ENCODE assay signal across 12 cellular contexts in the genomic region with DNA sequence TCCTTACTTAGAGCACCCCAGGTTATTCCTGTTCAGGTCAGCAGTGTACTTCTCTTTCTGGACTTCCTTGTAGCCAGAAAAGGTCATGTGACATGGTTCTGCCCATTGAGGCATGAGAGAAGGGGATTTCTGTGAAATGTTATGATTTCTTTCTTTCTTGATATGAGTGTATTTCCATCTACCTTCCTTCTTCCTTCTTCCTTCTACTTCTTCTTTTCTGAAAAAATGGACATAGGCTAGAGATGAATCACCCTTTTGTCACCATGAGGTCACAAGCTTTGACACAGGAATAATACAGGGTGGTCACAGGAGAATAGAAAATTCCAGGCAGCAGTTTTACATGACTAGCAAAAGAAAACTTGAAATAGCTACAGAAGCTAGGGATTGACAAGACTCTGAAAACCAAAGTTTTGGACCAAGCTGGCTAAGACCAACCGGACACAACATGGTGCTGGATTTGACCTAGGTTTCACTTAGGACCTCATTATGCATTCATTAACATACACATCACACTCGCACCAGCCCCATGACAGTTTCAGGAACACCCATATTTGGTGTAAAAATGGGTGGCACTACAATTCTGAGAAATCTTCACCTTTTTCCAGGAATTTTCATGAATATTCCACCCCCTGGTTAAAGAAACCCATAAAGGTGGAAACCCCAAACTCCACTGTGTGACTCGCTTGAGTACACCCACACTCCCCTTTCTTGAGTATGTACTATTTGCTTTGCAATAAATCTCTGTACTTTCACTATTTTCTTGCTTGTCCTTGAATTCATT. TPM values are rescaled to one million over a fixed set of nuclear protein-coding genes. Genes with fewer than 3 reads are reported as not detected.
DNase-seq lines count a peak whose midpoint lies in the region; ATAC-seq and TF ChIP-seq lines count a peak whose summit lies in the region.
"Had no signal": no experiment of that assay in that cellular context is flagged by ENCODE, and none has a peak within 500 bp of the region (broad histone marks: within the 10 kb centered on the region; RNA-seq: fewer than 3 reads in every experiment).

No MANE protein-coding gene starts in this region.

- POLR2A ChIA-PET in OCI-LY7 (lab: Charles Lee), result no interaction called here

- H3K27ac Mint-ChIP-seq in activated T-cell treated with anti-CD3 and anti-CD28 coated beads, Interleukin-2, amount 50 U/mL, for 24 hours, result peak overlapping the region; percentile 68
- peak overlapping the region; percentile 90 for H3K27ac Mint-ChIP-seq in stimulated activated memory B cell treated with anti-CD40 and anti-IgM and Interleukin-4, amounts not matched to agents 10 μg/mL and 1 μg/mL and 100 μg/mL, for 72 hours

- H3K9me2 ChIP-seq in OCI-LY7 (ENCODE audit: insufficient read depth, low read length), result no peaks in the 10 kb centered on the region

- H3K36me3 ChIP-seq in OCI-LY7 (ENCODE audit: insufficient read depth, low read length) (no peaks in the 10 kb centered on the region), SJCRH30 (no peaks in the 10 kb centered on the region), vagina (no peaks in the 10 kb centered on the region)

- no peak overlapping the region for H3K4me3 Mint-ChIP-seq in activated T-cell treated with anti-CD3 and anti-CD28 coated beads, Interleukin-2, amount 50 U/mL, for 24 hours
- peak overlapping the region; percentile 58 for H3K4me3 Mint-ChIP-seq in stimulated activated memory B cell treated with anti-CD40 and anti-IgM and Interleukin-4, amounts not matched to agents 10 μg/mL and 1 μg/mL and 100 μg/mL, for 72 hours

- H3K9me3 Mint-ChIP-seq in activated T-cell treated with anti-CD3 and anti-CD28 coated beads, Interleukin-2, amount 50 U/mL, for 24 hours, result peaks cover 16% of the 10 kb centered on the region
- peaks cover 20% of the 10 kb centered on the region for H3K9me3 Mint-ChIP-seq in stimulated activated memory B cell treated with anti-CD40 and anti-IgM and Interleukin-4, amounts not matched to agents 10 μg/mL and 1 μg/mL and 100 μg/mL, for 72 hours

- peaks cover 21% of the 10 kb centered on the region for H3K4me1 Mint-ChIP-seq in activated T-cell treated with anti-CD3 and anti-CD28 coated beads, Interleukin-2, amount 50 U/mL, for 24 hours (ENCODE audit: low read depth)
- H3K4me1 Mint-ChIP-seq in stimulated activated memory B cell treated with anti-CD40 and anti-IgM and Interleukin-4, amounts not matched to agents 10 μg/mL and 1 μg/mL and 100 μg/mL, for 72 hours, result peaks cover 32% of the 10 kb centered on the region

- no peak overlapping the region for H3K4me3 ChIP-seq in OCI-LY7 (ENCODE audit: low read depth, low read length, poor library complexity, severe bottlenecking)
- no peak overlapping the region for H3K4me3 ChIP-seq in SJCRH30
- H3K4me3 ChIP-seq in vagina, result no peak overlapping the region

- H3K9me3 ChIP-seq in OCI-LY7 (ENCODE audit: low read length), result no peaks in the 10 kb centered on the region
- H3K9me3 ChIP-seq in SJCRH30 (replicated peaks), result 0 out of 2 replicates have a peak, but pooled peaks cover 8% of the 10 kb centered on the region
- peaks cover 6% of the 10 kb centered on the region for H3K9me3 ChIP-seq in vagina

- intact Hi-C loops in OCI-LY7 (cut with micrococcal nuclease; ENCODE audit: unreplicated experiment) (no loop called here), vagina (cut with DNase I) (no loop called here)

- H2AFZ ChIP-seq in OCI-LY7 (ENCODE audit: low read length), result peak overlapping the region; percentile 64

- BruUV-seq in OCI-LY7 (replicated peaks; lab: Mats Ljungman, UMichigan), result no TSS peak

- H3K27me3 ChIP-seq in SJCRH30, result no peaks in the 10 kb centered on the region
- H3K27me3 ChIP-seq in vagina, result no peaks in the 10 kb centered on the region

- H3K27me3 Mint-ChIP-seq in activated T-cell treated with anti-CD3 and anti-CD28 coated beads, Interleukin-2, amount 50 U/mL, for 24 hours, result peaks cover 76% of the 10 kb centered on the region
- H3K27me3 Mint-ChIP-seq in stimulated activated memory B cell treated with anti-CD40 and anti-IgM and Interleukin-4, amounts not matched to agents 10 μg/mL and 1 μg/mL and 100 μg/mL, for 72 hours, result no peaks in the 10 kb centered on the region

- no peaks in the 10 kb centered on the region for H4K20me1 ChIP-seq in OCI-LY7 (ENCODE audit: insufficient read depth, low read length)

- peaks cover 5% of the 10 kb centered on the region for H3K4me1 ChIP-seq in OCI-LY7 (ENCODE audit: insufficient read depth, low read length, poor library complexity, severe bottlenecking)
- H3K4me1 ChIP-seq in SJCRH30, result no peaks in the 10 kb centered on the region
- H3K4me1 ChIP-seq in vagina, result no peaks in the 10 kb centered on the region

- peaks cover 4% of the 10 kb centered on the region for H3K36me3 Mint-ChIP-seq in activated T-cell treated with anti-CD3 and anti-CD28 coated beads, Interleukin-2, amount 50 U/mL, for 24 hours (ENCODE audit: low read depth)
- peaks cover 19% of the 10 kb centered on the region for H3K36me3 Mint-ChIP-seq in stimulated activated memory B cell treated with anti-CD40 and anti-IgM and Interleukin-4, amounts not matched to agents 10 μg/mL and 1 μg/mL and 100 μg/mL, for 72 hours

- no peak for TF ChIP-seq POLR2A in vagina (IDR thresholded peaks at IDR 0.05)

- DNase-seq in activated T-cell treated with anti-CD3 and anti-CD28 coated beads, Interleukin-2, amount 50 U/mL, for 24 hours, result no peak
- no peak for DNase-seq in activated T-cell treated with anti-CD3 and anti-CD28 coated beads for 4 hours
- no peak for DNase-seq in OCI-LY7 (ENCODE audit: low spot score)
- DNase-seq in SJCRH30, result no peak
- DNase-seq in vagina (ENCODE audit: extremely low spot score in 2 of 2), result no peak
- DNase-seq: NCI-H1092 treated with DMSO at 0.1 percent for 48 hours; stimulated activated CD4-positive, alpha-beta T cell treated with anti-CD3 and anti-CD28 coated beads, Interleukin-4, amount 100 ng/mL, for 24 hours; T-helper 1 cell had no signal

- peak; percentile 65 for ATAC-seq in HG02642 (IDR thresholded peaks at IDR 0.05; ENCODE audit: poor library complexity, unreplicated experiment)
- ATAC-seq in stimulated activated memory B cell treated with anti-CD40 and anti-IgM and Interleukin-4, amounts not matched to agents 10 μg/mL and 1 μg/mL and 100 μg/mL, for 72 hours, result peak; percentile 92
- ATAC-seq in HG03108 (IDR thresholded peaks at IDR 0.05; ENCODE audit: unreplicated experiment), result no peak

- H3K4me2 ChIP-seq in OCI-LY7 (ENCODE audit: low read length), result peak overlapping the region; percentile 21; the same call in 1 of the 2 replicates

- CTCF ChIA-PET in OCI-LY7 (lab: Charles Lee; ENCODE audit: unreplicated experiment), result no interaction called here

- TF ChIP-seq CTCF in OCI-LY7 (conservative IDR thresholded peaks at IDR 0.05; ENCODE audit: low read length) (no peak), vagina (IDR thresholded peaks at IDR 0.05) (no peak)

- no peaks in the 10 kb centered on the region for H3K79me2 ChIP-seq in OCI-LY7 (ENCODE audit: insufficient read depth, low read depth, low read length)

- no peak overlapping the region for H3K27ac ChIP-seq in OCI-LY7 (ENCODE audit: low read depth, low read length, poor library complexity, severe bottlenecking)
- no peak overlapping the region for H3K27ac ChIP-seq in SJCRH30
- H3K27ac ChIP-seq in vagina, result no peak overlapping the region

RNA-seq across cellular contexts. Expression of gene MAP6, which starts 21.2 kb away (rescaled TPM):
- not detected in 2 replicates for total RNA-seq in OCI-LY7 (2014; rRNA removed; shearing (Covaris generic))
- total RNA-seq in OCI-LY7 (2022) (not detected in 2 replicates), vagina (6.9 TPM)
- total RNA-seq in SJCRH30 (2014; rRNA removed; shearing (Covaris generic)), result 0.53 and 0.79 TPM in 2 replicates
- total RNA-seq: mononuclear cell had no signal

RNA-seq across cellular contexts. Expression of gene MOGAT2, which starts 27.6 kb away (rescaled TPM):
- total RNA-seq in OCI-LY7 (2014; rRNA removed; shearing (Covaris generic)), result not detected in 2 replicates
- not detected in 2 replicates for total RNA-seq in OCI-LY7 (2022)
- 0.18 TPM in 1 of 2 replicates, not detected in the other for total RNA-seq in SJCRH30 (2014; rRNA removed; shearing (Covaris generic))
- total RNA-seq in vagina, result not detected
- total RNA-seq: mononuclear cell had no signal
